12 cellular contexts compared by ENCODE assay signal in genomic region chr5:77277764-77278163, GRCh38.
DNase-seq lines count a peak whose midpoint lies in the region; ATAC-seq and TF ChIP-seq lines count a peak whose summit lies in the region.
"Had no signal": no experiment of that assay in that cellular context is flagged by ENCODE, and none has a peak within 500 bp of the region (broad histone marks: within the 10 kb centered on the region; RNA-seq: fewer than 3 reads in every experiment).

No MANE protein-coding gene starts in this region.

- H3K4me1 Mint-ChIP-seq in activated CD4-positive, alpha-beta T cell treated with anti-CD3 and anti-CD28 coated beads, Interleukin-2, amount 10 ng/mL, durations not matched to agents 7 days and 5 days, result peaks cover 11% of the 10 kb centered on the region
- peaks cover 23% of the 10 kb centered on the region for H3K4me1 Mint-ChIP-seq in activated naive CD4-positive, alpha-beta T cell treated with anti-CD3 and anti-CD28 coated beads, Interleukin-2, amount 50 U/mL, for 24 hours
- H3K4me1 Mint-ChIP-seq in T-cell, result peaks cover 16 to 21% (median 16%) of the 10 kb centered on the region in 3 donors
- H3K4me1 Mint-ChIP-seq in type B pancreatic cell (ENCODE audit: unreplicated experiment), result peaks cover 9% of the 10 kb centered on the region

- CTCF ChIA-PET in activated CD4-positive, alpha-beta T cell treated with anti-CD3 and anti-CD28 coated beads, Interleukin-2, amount 10 ng/mL, durations not matched to agents 7 days and 5 days (lab: Charles Lee), result interaction anchor here (0.5 kb wide), 1 partner anchor 492 kb away, joined by 4 read pairs; no protein-coding TSS in a partner anchor
- CTCF ChIA-PET in T-cell (lab: Charles Lee), result no interaction called here

- peak overlapping the region; percentile 6 for H3K27ac Mint-ChIP-seq in activated CD4-positive, alpha-beta T cell treated with anti-CD3 and anti-CD28 coated beads, Interleukin-2, amount 10 ng/mL, durations not matched to agents 7 days and 5 days
- peak overlapping the region; percentile 94 for H3K27ac Mint-ChIP-seq in activated naive CD4-positive, alpha-beta T cell treated with anti-CD3 and anti-CD28 coated beads, Interleukin-2, amount 50 U/mL, for 24 hours
- peak overlapping the region; percentile 58 to 78 for H3K27ac Mint-ChIP-seq in T-cell
- H3K27ac Mint-ChIP-seq in type B pancreatic cell, result peak overlapping the region; percentile 0

- H3K4me3 Mint-ChIP-seq in activated CD4-positive, alpha-beta T cell treated with anti-CD3 and anti-CD28 coated beads, Interleukin-2, amount 10 ng/mL, durations not matched to agents 7 days and 5 days, result no peak overlapping the region
- H3K4me3 Mint-ChIP-seq in activated naive CD4-positive, alpha-beta T cell treated with anti-CD3 and anti-CD28 coated beads, Interleukin-2, amount 50 U/mL, for 24 hours, result peak overlapping the region; percentile 62
- H3K4me3 Mint-ChIP-seq in T-cell, result peak overlapping the region in 1 of 3 donors; percentile 24
- H3K4me3 Mint-ChIP-seq in type B pancreatic cell, result no peak overlapping the region

- no peaks in the 10 kb centered on the region for H3K9me3 Mint-ChIP-seq in activated CD4-positive, alpha-beta T cell treated with anti-CD3 and anti-CD28 coated beads, Interleukin-2, amount 10 ng/mL, durations not matched to agents 7 days and 5 days
- no peaks in the 10 kb centered on the region for H3K9me3 Mint-ChIP-seq in activated naive CD4-positive, alpha-beta T cell treated with anti-CD3 and anti-CD28 coated beads, Interleukin-2, amount 50 U/mL, for 24 hours
- H3K9me3 Mint-ChIP-seq in T-cell (no peaks in the 10 kb centered on the region), type B pancreatic cell (no peaks in the 10 kb centered on the region)
- H3K9me3 Mint-ChIP-seq: CD4-positive, alpha-beta memory T cell had no signal

- ATAC-seq in T-cell (replicated peaks in 1 of 4), result peak in 1 of 4 experiments; percentile 57
- ATAC-seq: GM12878 had no signal

- DNase-seq in activated CD4-positive, alpha-beta T cell treated with anti-CD3 and anti-CD28 coated beads, Interleukin-2, amount 10 ng/mL, durations not matched to agents 7 days and 5 days, result no peak
- DNase-seq in activated CD4-positive, alpha-beta T cell treated with anti-CD3 and anti-CD28 coated beads for 48 hours, result no peak
- DNase-seq in activated naive CD4-positive, alpha-beta T cell treated with Interleukin-2 at 50 U/mL for 16 hours, result no peak
- DNase-seq in T-cell, result no peak
- no peak for DNase-seq in type B pancreatic cell (ENCODE audit: extremely low spot score, unreplicated experiment)
- DNase-seq in NCI-H2227 (lab: John Stamatoyannopoulos, UW; ENCODE audit: unreplicated experiment), result no peak
- no peak for DNase-seq in posterior cingulate gyrus
- DNase-seq: CD4-positive, alpha-beta memory T cell; DMS79; GM23248 had no signal

- POLR2A ChIA-PET in activated CD4-positive, alpha-beta T cell treated with anti-CD3 and anti-CD28 coated beads, Interleukin-2, amount 10 ng/mL, durations not matched to agents 7 days and 5 days (lab: Charles Lee), result no interaction called here
- POLR2A ChIA-PET in T-cell (lab: Charles Lee), result interaction anchor here in 1 of 2 donors (0.6 kb wide), 1 partner anchor 793 kb away, joined by 3 read pairs; no protein-coding TSS in a partner anchor

- intact Hi-C loops in posterior cingulate gyrus (cut with DNase I), result no loop called here

- no peak for TF ChIP-seq CTCF in type B pancreatic cell (conservative IDR thresholded peaks at IDR 0.05)

- no peaks in the 10 kb centered on the region for H3K36me3 Mint-ChIP-seq in activated CD4-positive, alpha-beta T cell treated with anti-CD3 and anti-CD28 coated beads, Interleukin-2, amount 10 ng/mL, durations not matched to agents 7 days and 5 days (ENCODE audit: low read depth)
- H3K36me3 Mint-ChIP-seq in activated naive CD4-positive, alpha-beta T cell treated with anti-CD3 and anti-CD28 coated beads, Interleukin-2, amount 50 U/mL, for 24 hours, result no peaks in the 10 kb centered on the region
- H3K36me3 Mint-ChIP-seq in T-cell (no peaks in the 10 kb centered on the region), type B pancreatic cell (no peaks in the 10 kb centered on the region)
- H3K36me3 Mint-ChIP-seq: CD4-positive, alpha-beta memory T cell had no signal

- no peaks in the 10 kb centered on the region for H3K27me3 Mint-ChIP-seq in activated CD4-positive, alpha-beta T cell treated with anti-CD3 and anti-CD28 coated beads, Interleukin-2, amount 10 ng/mL, durations not matched to agents 7 days and 5 days
- H3K27me3 Mint-ChIP-seq in activated naive CD4-positive, alpha-beta T cell treated with anti-CD3 and anti-CD28 coated beads, Interleukin-2, amount 50 U/mL, for 24 hours, result no peaks in the 10 kb centered on the region
- H3K27me3 Mint-ChIP-seq in T-cell (no peaks in the 10 kb centered on the region), type B pancreatic cell (no peaks in the 10 kb centered on the region)

Comparison
In these comparisons a context has a peak if more than half of its experiments do, and no peak if none do; other contexts are left out.
1. H3K27ac Mint-ChIP-seq: peak in every context shown above with its lines; median percentile 94 in activated naive CD4-positive, alpha-beta T cell treated with anti-CD3 and anti-CD28 coated beads, Interleukin-2, amount 50 U/mL, for 24 hours; 68 in T-cell; 6 in activated CD4-positive, alpha-beta T cell treated with anti-CD3 and anti-CD28 coated beads, Interleukin-2, amount 10 ng/mL, durations not matched to agents 7 days and 5 days; 0 in type B pancreatic cell.